Comparison of ENCODE assay signal across 25 cellular contexts in genomic region chr12:112401903-112402498, GRCh38. TPM values are rescaled to one million over a fixed set of nuclear protein-coding genes. Genes with fewer than 3 reads are reported as not detected.
DNase-seq lines count a peak whose midpoint lies in the region; ATAC-seq, FAIRE-seq and TF ChIP-seq lines count a peak whose summit lies in the region.
"Had no signal": no experiment of that assay in that cellular context is flagged by ENCODE, and none has a peak within 500 bp of the region (broad histone marks: within the 10 kb centered on the region; RNA-seq: fewer than 3 reads in every experiment).

No MANE protein-coding gene starts in this region.

- peak; percentile 18 for DNase-seq in DMS 273 (lab: John Stamatoyannopoulos, UW; ENCODE audit: unreplicated experiment)
- DNase-seq in DMS 273 treated with DMSO at 0.1 percent for 48 hours (lab: John Stamatoyannopoulos, UW) = no peak
- no peak for DNase-seq in stimulated activated naive CD8-positive, alpha-beta T cell treated with anti-CD3 and anti-CD28 coated beads, Interleukin-15, amount 100 ng/mL, for 72 hours
- no peak for DNase-seq in stimulated activated naive CD8-positive, alpha-beta T cell treated with anti-CD3 and anti-CD28 coated beads, Interleukin-15, Interleukin-2, amounts not matched to agents 100 U/mL and 50 U/mL, for 24 hours
- DNase-seq in GM12878 (ENCODE audit: low read depth, low spot score) = no peak
- no peak for DNase-seq in activated CD8-positive, alpha-beta T cell treated with anti-CD3 and anti-CD28 coated beads, Interleukin-2, amount 10 ng/mL, durations not matched to agents 7 days and 5 days
- DNase-seq: DMS153; EL; H7; Kasumi-1; MG63; NCI-H1048; NCI-H1436; NCI-H1930; NCI-H2171; NCI-H526; NK-92 treated with Interleukin-12 subunit alpha and Interleukin-12 subunit beta, amount 100 ng/mL, for 24 hours; Right ventricle myocardium superior had no signal

- ATAC-seq in stimulated activated naive CD8-positive, alpha-beta T cell treated with anti-CD3 and anti-CD28 coated beads, Interleukin-15, amount 100 ng/mL, for 72 hours = peak; percentile 40
- no peak for ATAC-seq in stimulated activated naive CD8-positive, alpha-beta T cell treated with anti-CD3 and anti-CD28 coated beads, Interleukin-15, Interleukin-2, amounts not matched to agents 100 U/mL and 50 U/mL, for 24 hours
- no peak; the same call in 2 of the 3 replicates for ATAC-seq in GM12878
- no peak for ATAC-seq in GM21447 (IDR thresholded peaks at IDR 0.05; ENCODE audit: unreplicated experiment)
- ATAC-seq in activated CD8-positive, alpha-beta T cell treated with anti-CD3 and anti-CD28 coated beads, Interleukin-2, amount 10 ng/mL, durations not matched to agents 7 days and 5 days = no peak
- ATAC-seq in GM18498 (IDR thresholded peaks at IDR 0.05; ENCODE audit: unreplicated experiment) = no peak

- no peak for TF ChIP-seq RAD21 in GM12878 (IDR thresholded peaks at IDR 0.05; ENCODE audit: insufficient read depth, low read depth, low read length)

- no peak overlapping the region for H3K27ac Mint-ChIP-seq in stimulated activated naive CD8-positive, alpha-beta T cell treated with anti-CD3 and anti-CD28 coated beads, Interleukin-15, amount 100 ng/mL, for 72 hours
- H3K27ac Mint-ChIP-seq in activated CD8-positive, alpha-beta T cell treated with anti-CD3 and anti-CD28 coated beads, Interleukin-2, amount 10 ng/mL, durations not matched to agents 7 days and 5 days = no peak overlapping the region
- H3K27ac Mint-ChIP-seq: IgD-negative memory B cell; T-helper 1 cell treated with Interleukin-12 subunit alpha and Interleukin-12 subunit beta and Interleukin-4 antibody, amounts not matched to agents 30 μg/mL and 1 μg/mL, for 36 hours had no signal

- RAD21 ChIA-PET in GM12878 (lab: Charles Lee; ENCODE audit: unreplicated experiment) = no interaction called here

- peaks cover 3% of the 10 kb centered on the region; the same call in 1 of the 2 replicates for H4K20me1 ChIP-seq in GM12878 (ENCODE audit: control insufficient read depth, insufficient read depth)

- H2AFZ ChIP-seq in GM12878 (ENCODE audit: control insufficient read depth, low read depth, low read length) = no peak overlapping the region

- H3K4me3 ChIP-seq in GM12878 = no peak overlapping the region
- H3K4me3 ChIP-seq: MG63 had no signal

- H3K27me3 Mint-ChIP-seq in stimulated activated naive CD8-positive, alpha-beta T cell treated with anti-CD3 and anti-CD28 coated beads, Interleukin-15, amount 100 ng/mL, for 72 hours = no peaks in the 10 kb centered on the region
- H3K27me3 Mint-ChIP-seq in activated CD8-positive, alpha-beta T cell treated with anti-CD3 and anti-CD28 coated beads, Interleukin-2, amount 10 ng/mL, durations not matched to agents 7 days and 5 days (ENCODE audit: low read depth) = no peaks in the 10 kb centered on the region
- H3K27me3 Mint-ChIP-seq: IgD-negative memory B cell had no signal

- peaks cover 11 to 15% of the 10 kb centered on the region in 2 experiments for H3K36me3 ChIP-seq in GM12878 (ENCODE audit: control insufficient read depth in 2 of 2, insufficient read depth in 2 of 2, low read length in 1 of 2)

- FAIRE-seq in GM12878 (lab: Jason Lieb, UNC) = no peak
- FAIRE-seq: HTR-8/SVneo, RCC 7860 had no signal

- H3K36me3 Mint-ChIP-seq in activated CD8-positive, alpha-beta T cell treated with anti-CD3 and anti-CD28 coated beads, Interleukin-2, amount 10 ng/mL, durations not matched to agents 7 days and 5 days (ENCODE audit: low read depth) = peaks cover 28% of the 10 kb centered on the region

- peaks cover 6% of the 10 kb centered on the region for H3K79me2 ChIP-seq in GM12878 (ENCODE audit: control insufficient read depth, insufficient read depth, low read length)

- H3K4me2 ChIP-seq in GM12878 (ENCODE audit: control insufficient read depth, insufficient read depth) = no peak overlapping the region

- no peak overlapping the region for H3K4me3 Mint-ChIP-seq in stimulated activated naive CD8-positive, alpha-beta T cell treated with anti-CD3 and anti-CD28 coated beads, Interleukin-15, amount 100 ng/mL, for 72 hours
- no peak overlapping the region for H3K4me3 Mint-ChIP-seq in activated CD8-positive, alpha-beta T cell treated with anti-CD3 and anti-CD28 coated beads, Interleukin-2, amount 10 ng/mL, durations not matched to agents 7 days and 5 days
- H3K4me3 Mint-ChIP-seq: IgD-negative memory B cell; T-helper 1 cell treated with Interleukin-12 subunit alpha and Interleukin-12 subunit beta and Interleukin-4 antibody, amounts not matched to agents 30 μg/mL and 1 μg/mL, for 36 hours had no signal

- no peak for TF ChIP-seq CTCF in GM12878 (IDR thresholded peaks at IDR 0.05 in 2 of 3, conservative IDR thresholded peaks at IDR 0.05 in 1 of 3; ENCODE audit: control insufficient read depth in 2 of 3, extremely low read depth in 1 of 3, insufficient read depth in 1 of 3, low read depth in 3 of 3, low read length in 3 of 3)

- no peaks in the 10 kb centered on the region for H3K4me1 ChIP-seq in GM12878 (ENCODE audit: control insufficient read depth, insufficient read depth, low read length)

- 70% methylated on average over 5 of the region's 5 CpGs for WGBS in GM12878 (ENCODE audit: insufficient coverage, insufficient replicate concordance, low lambda C conversion rate, missing lambda C conversion rate)

- CTCF ChIA-PET in GM12878 (lab: Yijun Ruan, JAX) = interaction anchor here (0.6 to 2.6 kb wide), 3 partner anchors 10 to 22 kb away, joined by 3 to 12 read pairs (median 4); no protein-coding TSS in a partner anchor
- CTCF ChIA-PET in activated CD8-positive, alpha-beta T cell treated with anti-CD3 and anti-CD28 coated beads, Interleukin-2, amount 10 ng/mL, durations not matched to agents 7 days and 5 days (lab: Charles Lee) = interaction anchor here (0.7 to 1.3 kb wide), 3 partner anchors 9 to 18 kb away, joined by 3 to 5 read pairs (median 4); no protein-coding TSS in a partner anchor

- peaks cover 24% of the 10 kb centered on the region for H3K4me1 Mint-ChIP-seq in stimulated activated naive CD8-positive, alpha-beta T cell treated with anti-CD3 and anti-CD28 coated beads, Interleukin-15, amount 100 ng/mL, for 72 hours
- peaks cover 17% of the 10 kb centered on the region for H3K4me1 Mint-ChIP-seq in activated CD8-positive, alpha-beta T cell treated with anti-CD3 and anti-CD28 coated beads, Interleukin-2, amount 10 ng/mL, durations not matched to agents 7 days and 5 days (ENCODE audit: low read depth)

- H3K27me3 ChIP-seq in GM12878 (replicated peaks in 1 of 2; ENCODE audit: control insufficient read depth in 2 of 2, insufficient read depth in 2 of 2, low read length in 1 of 2) = no peaks in the 10 kb centered on the region; a peak in 1 of 4 replicates
- H3K27me3 ChIP-seq: MG63 had no signal

- H3K9me3 ChIP-seq in GM12878 (replicated peaks; ENCODE audit: control insufficient read depth, insufficient read depth, low read length) = no peaks in the 10 kb centered on the region
- H3K9me3 ChIP-seq: MG63 had no signal

- POLR2A ChIA-PET in GM12878 (lab: Charles Lee) = interaction anchor here (1.0 kb wide), 1 partner anchor 14 kb away, joined by 3 read pairs; no protein-coding TSS in a partner anchor
- POLR2A ChIA-PET in activated CD8-positive, alpha-beta T cell treated with anti-CD3 and anti-CD28 coated beads, Interleukin-2, amount 10 ng/mL, durations not matched to agents 7 days and 5 days (lab: Charles Lee) = no interaction called here

- in situ Hi-C loops in GM12878 (cut with MboI) = no loop called here

- H3K9ac ChIP-seq in GM12878 (ENCODE audit: control insufficient read depth, insufficient read depth, low read length) = no peak overlapping the region

- no peak for TF ChIP-seq EP300 in GM12878 (IDR thresholded peaks at IDR 0.05; ENCODE audit: borderline replicate concordance in 1 of 2, control insufficient read depth in 1 of 2, low read depth in 2 of 2, low read length in 2 of 2)

- H3K9me3 Mint-ChIP-seq in stimulated activated naive CD8-positive, alpha-beta T cell treated with anti-CD3 and anti-CD28 coated beads, Interleukin-15, amount 100 ng/mL, for 72 hours = no peaks in the 10 kb centered on the region
- H3K9me3 Mint-ChIP-seq in activated CD8-positive, alpha-beta T cell treated with anti-CD3 and anti-CD28 coated beads, Interleukin-2, amount 10 ng/mL, durations not matched to agents 7 days and 5 days (ENCODE audit: insufficient read depth) = no peaks in the 10 kb centered on the region
- H3K9me3 Mint-ChIP-seq: IgD-negative memory B cell; T-helper 1 cell treated with Interleukin-12 subunit alpha and Interleukin-12 subunit beta and Interleukin-4 antibody, amounts not matched to agents 30 μg/mL and 1 μg/mL, for 36 hours had no signal

- SMC1A ChIA-PET in GM12878 (lab: Charles Lee; ENCODE audit: uncharacterized antibody, unreplicated experiment) = interaction anchor here (0.7 kb wide), 1 partner anchor 8 kb away, joined by 3 read pairs; no protein-coding TSS in a partner anchor

- intact Hi-C loops in GM12878 (cut with micrococcal nuclease; ENCODE audit: unreplicated experiment) = no loop called here

- no TSS peak for BruUV-seq in GM12878 (replicated peaks; lab: Mats Ljungman, UMichigan)

- H3K27ac ChIP-seq in GM12878 (ENCODE audit: control insufficient read depth, insufficient read depth) = no peak overlapping the region
- H3K27ac ChIP-seq: 22Rv1 had no signal

- no peak for TF ChIP-seq POLR2A in GM12878 (IDR thresholded peaks at IDR 0.05; ENCODE audit: low read depth, low read length)

RNA-seq across cellular contexts. Expression of gene RPL6, which starts 7.4 kb away (rescaled TPM):
- total RNA-seq in GM12878 (2013; cell fraction: nucleolus; rRNA removed) = 391 and 401 TPM in 2 replicates
- total RNA-seq in GM12878 (2014; rRNA removed) = 2,056 and 2,150 TPM in 2 replicates
- 3,315 and 3,434 TPM in 2 replicates for total RNA-seq in GM12878 (2014; rRNA removed; fragmentation: Illumina TruSeq; extraction: Trizol)
- 2,327 and 2,384 TPM in 2 replicates for total RNA-seq in GM12878 (2021)
- 3,955 TPM for polyA plus RNA-seq in GM12878 (2011; ENCODE audit: low read depth)
- polyA plus RNA-seq in GM12878 (2011; rRNA removed) = 2,686 and 3,119 TPM in 2 replicates
- polyA plus RNA-seq in GM12878 (2011; cell fraction: cytosol; rRNA removed) = 1,825 and 1,843 TPM in 2 replicates
- polyA plus RNA-seq in GM12878 (2011; cell fraction: nucleus; rRNA removed) = 658 and 690 TPM in 2 replicates
- polyA plus RNA-seq in GM12878 (2012) = 3,096 and 3,407 TPM in 2 replicates
- 3,690 and 4,950 TPM in 2 replicates for polyA plus RNA-seq in GM12878 (2014; fragmentation: Illumina TruSeq; extraction: Trizol)
- polyA plus RNA-seq in GM12878 (2014; fragmentation: Nextera tagmentation; extraction: Ambion mirVana) = 1,000 to 10,000 TPM; 1,828 to 2,204 TPM
- polyA plus RNA-seq in GM12878 (2014; rRNA removed) = 2,258 and 2,542 TPM in 2 replicates
- polyA plus RNA-seq in GM12878 (2016; fragmentation: Nextera tagmentation; extraction: Ambion mirVana) = 100 to 1,000 TPM; 801 to 823 TPM
- polyA minus RNA-seq in GM12878 (2011; rRNA and poly(A)+ RNA removed) = 401 and 520 TPM in 2 replicates
- 251 and 289 TPM in 2 replicates for polyA minus RNA-seq in GM12878 (2011; cell fraction: cytosol; rRNA and poly(A)+ RNA removed)
- 118 and 169 TPM in 2 replicates for polyA minus RNA-seq in GM12878 (2011; cell fraction: nucleus; rRNA and poly(A)+ RNA removed)
- 1,000 to 10,000 TPM; 1,104 to 1,130 TPM for total RNA-seq in activated CD8-positive, alpha-beta T cell treated with anti-CD3 and anti-CD28 coated beads, Interleukin-2, amount 10 ng/mL, durations not matched to agents 7 days and 5 days

RNA-seq across cellular contexts. Expression of gene PTPN11, which starts 16.7 kb away (rescaled TPM):
- 33.7 and 35.2 TPM in 2 replicates for total RNA-seq in GM12878 (2013; cell fraction: nucleolus; rRNA removed)
- total RNA-seq in GM12878 (2014; rRNA removed) (43.7 and 49.9 TPM in 2 replicates), GM12878 (2014; rRNA removed; fragmentation: Illumina TruSeq; extraction: Trizol) (68.8 and 70.0 TPM in 2 replicates), GM12878 (2021) (84.9 and 85.2 TPM in 2 replicates)
- polyA plus RNA-seq in GM12878 (2011; ENCODE audit: low read depth) = 15.9 TPM
- polyA plus RNA-seq in GM12878 (2011; rRNA removed) (64.5 and 101 TPM in 2 replicates), GM12878 (2014; fragmentation: Illumina TruSeq; extraction: Trizol) (56.6 and 62.8 TPM in 2 replicates), GM12878 (2014; fragmentation: Nextera tagmentation; extraction: Ambion mirVana) (10 to 100 TPM; 14.6 to 23.2 TPM), GM12878 (2014; rRNA removed) (31.8 and 35.1 TPM in 2 replicates), GM12878 (2016; fragmentation: Nextera tagmentation; extraction: Ambion mirVana) (10 to 100 TPM; 60.6 to 68.2 TPM)
- 43.2 and 45.9 TPM in 2 replicates for polyA plus RNA-seq in GM12878 (2011; cell fraction: cytosol; rRNA removed)
- 19.4 and 26.1 TPM in 2 replicates for polyA plus RNA-seq in GM12878 (2011; cell fraction: nucleus; rRNA removed)
- 23.9 and 28.6 TPM in 2 replicates for polyA plus RNA-seq in GM12878 (2012)
- polyA minus RNA-seq in GM12878 (2011; rRNA and poly(A)+ RNA removed) = 93.5 and 95.2 TPM in 2 replicates
- 36.6 and 48.3 TPM in 2 replicates for polyA minus RNA-seq in GM12878 (2011; cell fraction: cytosol; rRNA and poly(A)+ RNA removed)
- 8.7 and 15.7 TPM in 2 replicates for polyA minus RNA-seq in GM12878 (2011; cell fraction: nucleus; rRNA and poly(A)+ RNA removed)
- 100 to 1,000 TPM; 106 to 112 TPM for total RNA-seq in activated CD8-positive, alpha-beta T cell treated with anti-CD3 and anti-CD28 coated beads, Interleukin-2, amount 10 ng/mL, durations not matched to agents 7 days and 5 days

RNA-seq across cellular contexts. Expression of gene HECTD4, which starts 19.8 kb away (rescaled TPM):
- total RNA-seq in GM12878 (2013; cell fraction: nucleolus; rRNA removed) = 225 and 244 TPM in 2 replicates
- 20.1 and 20.4 TPM in 2 replicates for total RNA-seq in GM12878 (2014; rRNA removed)
- total RNA-seq in GM12878 (2014; rRNA removed; fragmentation: Illumina TruSeq; extraction: Trizol) = 17.5 and 19.1 TPM in 2 replicates
- total RNA-seq in GM12878 (2021) = 39.9 and 43.9 TPM in 2 replicates
- 8.5 TPM for polyA plus RNA-seq in GM12878 (2011; ENCODE audit: low read depth)
- polyA plus RNA-seq in GM12878 (2011; rRNA removed) = 10.6 and 11.9 TPM in 2 replicates
- 8.4 and 9.0 TPM in 2 replicates for polyA plus RNA-seq in GM12878 (2011; cell fraction: cytosol; rRNA removed)
- polyA plus RNA-seq in GM12878 (2011; cell fraction: nucleus; rRNA removed) = 52.4 and 62.5 TPM in 2 replicates
- polyA plus RNA-seq in GM12878 (2012) = 21.1 and 23.8 TPM in 2 replicates
- polyA plus RNA-seq in GM12878 (2014; fragmentation: Illumina TruSeq; extraction: Trizol) = 18.4 and 20.0 TPM in 2 replicates
- polyA plus RNA-seq in GM12878 (2014; fragmentation: Nextera tagmentation; extraction: Ambion mirVana) = 10 to 100 TPM in 1 of 2 experiments, 1 to 10 TPM in 1; 5.8 to 17.1 TPM
- 27.2 and 27.7 TPM in 2 replicates for polyA plus RNA-seq in GM12878 (2014; rRNA removed)
- polyA plus RNA-seq in GM12878 (2016; fragmentation: Nextera tagmentation; extraction: Ambion mirVana) = 10 to 100 TPM; 17.4 to 18.3 TPM
- 52.5 and 59.6 TPM in 2 replicates for polyA minus RNA-seq in GM12878 (2011; rRNA and poly(A)+ RNA removed)
- polyA minus RNA-seq in GM12878 (2011; cell fraction: cytosol; rRNA and poly(A)+ RNA removed) = 15.4 and 17.7 TPM in 2 replicates
- 56.3 and 84.3 TPM in 2 replicates for polyA minus RNA-seq in GM12878 (2011; cell fraction: nucleus; rRNA and poly(A)+ RNA removed)
- 10 to 100 TPM; 39.3 to 47.8 TPM for total RNA-seq in activated CD8-positive, alpha-beta T cell treated with anti-CD3 and anti-CD28 coated beads, Interleukin-2, amount 10 ng/mL, durations not matched to agents 7 days and 5 days
